Comparison of ENCODE assay signal across 13 cellular contexts in genomic region chr15:25864966-25865365, GRCh38. TPM values are rescaled to one million over a fixed set of nuclear protein-coding genes. Genes with fewer than 3 reads are reported as not detected.
A peak's percentile ranks its signal among the peaks of the same experiment; 100 is the strongest.
DNase-seq lines count a peak whose midpoint lies in the region; TF ChIP-seq lines count a peak whose summit lies in the region.
"Had no signal": no experiment of that assay in that cellular context is flagged by ENCODE, and none has a peak within 500 bp of the region (broad histone marks: within the 10 kb centered on the region; RNA-seq: fewer than 3 reads in every experiment).

No MANE protein-coding gene starts in this region.

- CTCF ChIA-PET in activated CD4-positive, alpha-beta memory T cell treated with anti-CD3 and anti-CD28 coated beads, Interleukin-2, amount 10 ng/mL, durations not matched to agents 7 days and 5 days (lab: Charles Lee): no interaction called here
- CTCF ChIA-PET in activated CD4-positive, alpha-beta memory T cell treated with anti-CD3 and anti-CD28 coated beads for 36 hours (lab: Charles Lee): no interaction called here

- no peak for DNase-seq in activated CD4-positive, alpha-beta memory T cell treated with anti-CD3 and anti-CD28 coated beads, Interleukin-2, amount 10 ng/mL, durations not matched to agents 7 days and 5 days
- no peak for DNase-seq in activated CD4-positive, alpha-beta memory T cell treated with anti-CD3 and anti-CD28 coated beads for 36 hours
- peak; percentile 48 for DNase-seq in EL
- DNase-seq in nephron progenitor cell: no peak
- DNase-seq in effector CD4-positive, alpha-beta T cell: no peak
- DNase-seq in KBM-7: no peak
- DNase-seq in NK-92 treated with Interleukin-12 subunit alpha and Interleukin-12 subunit beta, amount 100 ng/mL, for 24 hours (lab: John Stamatoyannopoulos, UW): no peak
- DNase-seq: dorsolateral prefrontal cortex, head of caudate nucleus, NCI-H1417 had no signal

- H3K27ac Mint-ChIP-seq in activated CD4-positive, alpha-beta memory T cell treated with anti-CD3 and anti-CD28 coated beads, Interleukin-2, amount 10 ng/mL, durations not matched to agents 7 days and 5 days: no peak overlapping the region
- no peak overlapping the region for H3K27ac Mint-ChIP-seq in activated CD4-positive, alpha-beta memory T cell treated with anti-CD3 and anti-CD28 coated beads for 36 hours
- H3K27ac Mint-ChIP-seq in brain (no peak overlapping the region), nephron progenitor cell (no peak overlapping the region)
- H3K27ac Mint-ChIP-seq: stimulated activated memory B cell treated with anti-CD40 and anti-IgM and Interleukin-4, amounts not matched to agents 10 μg/mL and 1 μg/mL and 100 μg/mL, for 72 hours had no signal

- peaks cover 21% of the 10 kb centered on the region for H3K4me1 Mint-ChIP-seq in activated CD4-positive, alpha-beta memory T cell treated with anti-CD3 and anti-CD28 coated beads, Interleukin-2, amount 10 ng/mL, durations not matched to agents 7 days and 5 days
- H3K4me1 Mint-ChIP-seq in activated CD4-positive, alpha-beta memory T cell treated with anti-CD3 and anti-CD28 coated beads for 36 hours (ENCODE audit: low read depth): peaks cover 19% of the 10 kb centered on the region
- H3K4me1 Mint-ChIP-seq in brain (no peaks in the 10 kb centered on the region), nephron progenitor cell (peaks cover 5% of the 10 kb centered on the region)

- no peak for TF ChIP-seq CTCF in brain (conservative IDR thresholded peaks at IDR 0.05)
- no peak for TF ChIP-seq CTCF in nephron progenitor cell (IDR thresholded peaks at IDR 0.05)

- POLR2A ChIA-PET in activated CD4-positive, alpha-beta memory T cell treated with anti-CD3 and anti-CD28 coated beads, Interleukin-2, amount 10 ng/mL, durations not matched to agents 7 days and 5 days (lab: Charles Lee): interaction anchor here (2.5 kb wide), 1 partner anchor 18 kb away, joined by 7 read pairs; no protein-coding TSS in a partner anchor
- POLR2A ChIA-PET in activated CD4-positive, alpha-beta memory T cell treated with anti-CD3 and anti-CD28 coated beads for 36 hours (lab: Charles Lee): no interaction called here

- peaks cover 22% of the 10 kb centered on the region for H3K36me3 Mint-ChIP-seq in activated CD4-positive, alpha-beta memory T cell treated with anti-CD3 and anti-CD28 coated beads, Interleukin-2, amount 10 ng/mL, durations not matched to agents 7 days and 5 days (ENCODE audit: low read depth)
- H3K36me3 Mint-ChIP-seq in activated CD4-positive, alpha-beta memory T cell treated with anti-CD3 and anti-CD28 coated beads for 36 hours: peaks cover 10% of the 10 kb centered on the region
- H3K36me3 Mint-ChIP-seq in brain: no peaks in the 10 kb centered on the region
- no peaks in the 10 kb centered on the region for H3K36me3 Mint-ChIP-seq in nephron progenitor cell (ENCODE audit: low read depth)
- H3K36me3 Mint-ChIP-seq: stimulated activated memory B cell treated with anti-CD40 and anti-IgM and Interleukin-4, amounts not matched to agents 10 μg/mL and 1 μg/mL and 100 μg/mL, for 72 hours had no signal

- H3K4me3 Mint-ChIP-seq in activated CD4-positive, alpha-beta memory T cell treated with anti-CD3 and anti-CD28 coated beads, Interleukin-2, amount 10 ng/mL, durations not matched to agents 7 days and 5 days: peak overlapping the region; percentile 53
- H3K4me3 Mint-ChIP-seq in activated CD4-positive, alpha-beta memory T cell treated with anti-CD3 and anti-CD28 coated beads for 36 hours: no peak overlapping the region
- H3K4me3 Mint-ChIP-seq in brain: peak overlapping the region in 4 of 5 experiments; percentile 25 to 54 (median 46)
- H3K4me3 Mint-ChIP-seq in nephron progenitor cell: peak overlapping the region; percentile 58
- H3K4me3 Mint-ChIP-seq: stimulated activated memory B cell treated with anti-CD40 and anti-IgM and Interleukin-4, amounts not matched to agents 10 μg/mL and 1 μg/mL and 100 μg/mL, for 72 hours had no signal

- H3K9me3 Mint-ChIP-seq in activated CD4-positive, alpha-beta memory T cell treated with anti-CD3 and anti-CD28 coated beads, Interleukin-2, amount 10 ng/mL, durations not matched to agents 7 days and 5 days: no peaks in the 10 kb centered on the region
- no peaks in the 10 kb centered on the region for H3K9me3 Mint-ChIP-seq in activated CD4-positive, alpha-beta memory T cell treated with anti-CD3 and anti-CD28 coated beads for 36 hours
- H3K9me3 Mint-ChIP-seq in brain: peaks cover 0 to 3% (median 0%) of the 10 kb centered on the region in 5 experiments
- no peaks in the 10 kb centered on the region for H3K9me3 Mint-ChIP-seq in nephron progenitor cell
- H3K9me3 Mint-ChIP-seq: stimulated activated memory B cell treated with anti-CD40 and anti-IgM and Interleukin-4, amounts not matched to agents 10 μg/mL and 1 μg/mL and 100 μg/mL, for 72 hours had no signal

- intact Hi-C loops in activated CD4-positive, alpha-beta memory T cell treated with anti-CD3 and anti-CD28 coated beads for 36 hours (cut with micrococcal nuclease): loop anchor here (5.0 to 10.0 kb wide), 2 partner anchors 70 to 428 kb away; partner anchors contain the start of gene UBE3A

- peaks cover 13% of the 10 kb centered on the region for H3K27me3 Mint-ChIP-seq in activated CD4-positive, alpha-beta memory T cell treated with anti-CD3 and anti-CD28 coated beads, Interleukin-2, amount 10 ng/mL, durations not matched to agents 7 days and 5 days
- no peaks in the 10 kb centered on the region for H3K27me3 Mint-ChIP-seq in activated CD4-positive, alpha-beta memory T cell treated with anti-CD3 and anti-CD28 coated beads for 36 hours
- H3K27me3 Mint-ChIP-seq in brain (peaks cover 62% of the 10 kb centered on the region), nephron progenitor cell (ENCODE audit: low read depth, poor library complexity) (peaks cover 80% of the 10 kb centered on the region)

- in situ Hi-C loops in KBM-7 (cut with MboI; ENCODE audit: low pct_unique_long_range_greater_than_20kb, low sequenced_read_pairs): no loop called here

RNA-seq across cellular contexts. Expression of gene ATP10A, which starts 1.8 kb away (rescaled TPM):
- total RNA-seq in activated CD4-positive, alpha-beta memory T cell treated with anti-CD3 and anti-CD28 coated beads, Interleukin-2, amount 10 ng/mL, durations not matched to agents 7 days and 5 days: 10 to 100 TPM; 35.8 to 36.5 TPM
- 10 to 100 TPM; 15.9 to 17.2 TPM for total RNA-seq in activated CD4-positive, alpha-beta memory T cell treated with anti-CD3 and anti-CD28 coated beads for 36 hours
- 2.7 TPM for polyA plus RNA-seq in brain (ENCODE audit: insufficient read depth, low read depth, low replicate concordance)
- total RNA-seq: RPMI7951 had no signal
